In genomic region chr5:141319202-141319601, GRCh38 we compare ENCODE assay signal across 11 cellular contexts. TPM values are rescaled to one million over a fixed set of nuclear protein-coding genes. Genes with fewer than 3 reads are reported as not detected.
DNase-seq lines count a peak whose midpoint lies in the region; ATAC-seq, FAIRE-seq and TF ChIP-seq lines count a peak whose summit lies in the region.
"Had no signal": no experiment of that assay in that cellular context is flagged by ENCODE, and none has a peak within 500 bp of the region (broad histone marks: within the 10 kb centered on the region; RNA-seq: fewer than 3 reads in every experiment).

No MANE protein-coding gene starts in this region.

- H3K9ac ChIP-seq in Loucy (ENCODE audit: low read depth, low read length, poor library complexity, severe bottlenecking) = no peak overlapping the region
- H3K9ac ChIP-seq: parathyroid adenoma had no signal

- H3K9me3 ChIP-seq in Loucy (ENCODE audit: insufficient read depth, low read depth, low read length) = peaks cover 20% of the 10 kb centered on the region; the same call in 1 of the 2 replicates

- H3K4me1 ChIP-seq in Loucy (ENCODE audit: insufficient read depth, low read length, poor library complexity, severe bottlenecking) = no peaks in the 10 kb centered on the region

- CTCF ChIA-PET in Calu3 (lab: Charles Lee) = interaction anchor here (2.3 kb wide), 1 partner anchor 238 kb away, joined by 8 read pairs; no protein-coding TSS in a partner anchor

- H3K9me3 Mint-ChIP-seq in Calu3 (ENCODE audit: low read depth, unreplicated experiment) (peaks cover 27% of the 10 kb centered on the region), neural crest cell (peaks cover 38% of the 10 kb centered on the region)

- H2AFZ ChIP-seq in Loucy (ENCODE audit: low read length) = no peak overlapping the region
- H2AFZ ChIP-seq: parathyroid adenoma had no signal

- BruUV-seq in Calu3 (replicated peaks; lab: Mats Ljungman, UMichigan) = no TSS peak

- H3K4me1 Mint-ChIP-seq in Calu3 (ENCODE audit: low read depth, unreplicated experiment) (peaks cover 8% of the 10 kb centered on the region), neural crest cell (peaks cover 27% of the 10 kb centered on the region)

- no peaks in the 10 kb centered on the region for H3K27me3 ChIP-seq in Loucy (ENCODE audit: insufficient read depth, low read length, poor library complexity, severe bottlenecking)

- ATAC-seq in HG02870 (IDR thresholded peaks at IDR 0.05; ENCODE audit: unreplicated experiment) = no peak

- no peaks in the 10 kb centered on the region for H3K27me3 Mint-ChIP-seq in Calu3 (ENCODE audit: unreplicated experiment)
- H3K27me3 Mint-ChIP-seq in neural crest cell (ENCODE audit: low read depth) = peaks cover 10% of the 10 kb centered on the region

- H3K4me3 ChIP-seq in Loucy (ENCODE audit: low read length, poor library complexity, severe bottlenecking) (peak overlapping the region; percentile 79), choroid plexus epithelial cell (ENCODE audit: low read depth, low read length) (no peak overlapping the region)

- TF ChIP-seq CTCF in Calu3 (IDR thresholded peaks at IDR 0.05; ENCODE audit: unreplicated experiment) (no peak), Loucy (conservative IDR thresholded peaks at IDR 0.05; ENCODE audit: low read length) (no peak), choroid plexus epithelial cell (conservative IDR thresholded peaks at IDR 0.05; ENCODE audit: low read depth, low read length) (no peak), neural crest cell (conservative IDR thresholded peaks at IDR 0.05) (no peak)

- DNase-seq in Calu3 = no peak
- peak; percentile 13 for DNase-seq in choroid plexus epithelial cell (ENCODE audit: low read depth)
- no peak for DNase-seq in neural crest cell (ENCODE audit: low read depth, low spot score)
- DNase-seq in NCI-H82 (lab: John Stamatoyannopoulos, UW) = no peak
- no peak for DNase-seq in GM19239 (ENCODE audit: insufficient read length, low spot score)
- DNase-seq in DMS114 treated with DMSO at 0.1 percent for 48 hours (lab: John Stamatoyannopoulos, UW; ENCODE audit: unreplicated experiment) = no peak
- DNase-seq: NCI-H1092, SIG-M5 had no signal

- peak overlapping the region; percentile 39 for H3K4me2 ChIP-seq in Loucy (ENCODE audit: low read depth, low read length, poor library complexity, severe bottlenecking)

- H3K4me3 Mint-ChIP-seq in Calu3 (ENCODE audit: low read depth, unreplicated experiment) = peak overlapping the region; percentile 100
- H3K4me3 Mint-ChIP-seq in neural crest cell = peak overlapping the region; percentile 94

- no peaks in the 10 kb centered on the region for H3K9me2 ChIP-seq in Loucy (replicated peaks; ENCODE audit: low read depth, low read length)

- H3K36me3 ChIP-seq in Loucy (ENCODE audit: insufficient read depth, low read length) = no peaks in the 10 kb centered on the region

- no peaks in the 10 kb centered on the region for H3F3A ChIP-seq in Loucy (ENCODE audit: low read depth)

- peak overlapping the region; percentile 100 for H3K27ac Mint-ChIP-seq in Calu3 (ENCODE audit: unreplicated experiment)
- H3K27ac Mint-ChIP-seq in neural crest cell (ENCODE audit: unreplicated experiment) = no peak overlapping the region

- intact Hi-C loops in Calu3 (cut with micrococcal nuclease; ENCODE audit: unreplicated experiment) = no loop called here

- no peaks in the 10 kb centered on the region for H4K20me1 ChIP-seq in Loucy (ENCODE audit: insufficient read depth, low read length, poor library complexity, severe bottlenecking)

- FAIRE-seq in GM19239 (lab: Jason Lieb, UNC) = no peak

- H3K79me2 ChIP-seq in Loucy (ENCODE audit: insufficient read depth, low read length) = peaks cover 13% of the 10 kb centered on the region

- H3K36me3 Mint-ChIP-seq in Calu3 (ENCODE audit: insufficient read depth, unreplicated experiment) (peaks cover 68% of the 10 kb centered on the region), neural crest cell (ENCODE audit: low read depth) (peaks cover 63% of the 10 kb centered on the region)

RNA-seq across cellular contexts. Expression of gene TAF7, which starts 1.4 kb away (rescaled TPM):
- 73.2 and 79.6 TPM in 2 replicates for total RNA-seq in Calu3 (2022)
- 100.0 and 100 TPM in 2 replicates for total RNA-seq in neural crest cell

RNA-seq across cellular contexts. Expression of gene PCDHGA1, which starts 11.1 kb away (rescaled TPM):
- total RNA-seq in Calu3 (2022) (0.29 TPM in 1 of 2 replicates, not detected in the other), neural crest cell (0.54 and 0.93 TPM in 2 replicates)

RNA-seq across cellular contexts. Expression of gene SLC25A2, which starts 15.4 kb away (rescaled TPM):
- 0.26 and 0.27 TPM in 2 replicates for total RNA-seq in Calu3 (2022)
- 0.72 and 1.1 TPM in 2 replicates for total RNA-seq in neural crest cell

RNA-seq across cellular contexts. Expression of gene PCDHGA2, which starts 19.4 kb away (rescaled TPM):
- total RNA-seq in Calu3 (2022) = not detected in 2 replicates
- total RNA-seq in neural crest cell = 0.32 and 0.54 TPM in 2 replicates

RNA-seq across cellular contexts. Expression of gene PCDHGA3, which starts 24.4 kb away (rescaled TPM):
- total RNA-seq in Calu3 (2022) (not detected in 2 replicates), neural crest cell (0.16 and 0.33 TPM in 2 replicates)
